In the genomic region with DNA sequence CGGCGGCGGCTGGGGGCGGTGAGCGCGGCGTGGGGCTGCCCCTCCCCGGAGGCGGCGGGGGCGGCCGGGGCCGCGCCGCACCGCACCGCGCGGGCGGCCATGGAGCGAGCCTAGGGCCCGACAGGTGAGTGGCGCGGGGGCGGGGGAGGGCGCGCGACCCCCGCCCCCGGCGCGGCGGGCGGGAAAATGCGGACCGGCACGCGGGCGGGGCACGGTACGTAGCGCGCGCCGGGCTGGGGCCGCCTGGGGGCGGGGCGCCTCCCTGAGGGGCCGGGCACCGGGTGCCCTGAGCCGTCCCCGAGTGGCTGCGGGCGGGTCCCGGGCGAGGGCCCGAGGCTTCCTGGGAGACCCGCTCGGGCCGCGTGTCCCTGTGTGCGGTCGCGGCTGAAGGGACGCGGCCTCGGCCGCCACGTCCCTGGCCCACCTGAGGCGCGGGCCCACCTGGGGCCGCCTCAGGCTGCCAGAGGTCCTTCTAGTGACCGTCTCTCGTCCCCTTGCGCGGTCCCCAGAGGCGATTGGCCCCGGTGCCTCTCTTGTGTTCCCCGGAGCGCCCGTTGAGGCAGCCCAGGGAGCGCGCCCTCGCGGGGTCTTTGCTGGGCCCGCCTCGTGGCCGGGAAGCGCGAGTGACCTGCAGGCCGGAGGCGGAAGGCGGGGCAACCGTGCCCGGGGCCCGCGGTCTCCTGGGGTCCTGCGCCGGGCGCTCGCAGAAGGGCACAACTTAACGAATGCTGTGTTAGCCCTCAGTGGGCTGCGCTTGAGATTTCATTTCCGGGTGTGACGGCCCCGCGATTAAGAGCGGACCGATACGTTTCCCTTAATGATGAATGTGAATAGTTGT, we compare ENCODE assay signal across 1 cellular context.
TF ChIP-seq lines count a peak whose summit lies in the region.

No MANE protein-coding gene starts in this region.

TF ChIP-seq in HepG2, 621 proteins besides CTCF, POLR2A, EP300 and RAD21 (continued from another document and continues in another):
- TF ChIP-seq, protein P1, sequence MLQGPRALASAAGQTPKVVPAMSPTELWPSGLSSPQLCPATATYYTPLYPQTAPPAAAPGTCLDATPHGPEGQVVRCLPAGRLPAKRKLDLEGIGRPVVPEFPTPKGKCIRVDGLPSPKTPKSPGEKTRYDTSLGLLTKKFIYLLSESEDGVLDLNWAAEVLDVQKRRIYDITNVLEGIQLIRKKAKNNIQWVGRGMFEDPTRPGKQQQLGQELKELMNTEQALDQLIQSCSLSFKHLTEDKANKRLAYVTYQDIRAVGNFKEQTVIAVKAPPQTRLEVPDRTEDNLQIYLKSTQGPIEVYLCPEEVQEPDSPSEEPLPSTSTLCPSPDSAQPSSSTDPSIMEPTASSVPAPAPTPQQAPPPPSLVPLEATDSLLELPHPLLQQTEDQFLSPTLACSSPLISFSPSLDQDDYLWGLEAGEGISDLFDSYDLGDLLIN (CRISPR knock-in tag; IDR thresholded peaks at IDR 0.05; ENCODE audit: borderline replicate concordance) = no peak
- TF ChIP-seq, protein P2, sequence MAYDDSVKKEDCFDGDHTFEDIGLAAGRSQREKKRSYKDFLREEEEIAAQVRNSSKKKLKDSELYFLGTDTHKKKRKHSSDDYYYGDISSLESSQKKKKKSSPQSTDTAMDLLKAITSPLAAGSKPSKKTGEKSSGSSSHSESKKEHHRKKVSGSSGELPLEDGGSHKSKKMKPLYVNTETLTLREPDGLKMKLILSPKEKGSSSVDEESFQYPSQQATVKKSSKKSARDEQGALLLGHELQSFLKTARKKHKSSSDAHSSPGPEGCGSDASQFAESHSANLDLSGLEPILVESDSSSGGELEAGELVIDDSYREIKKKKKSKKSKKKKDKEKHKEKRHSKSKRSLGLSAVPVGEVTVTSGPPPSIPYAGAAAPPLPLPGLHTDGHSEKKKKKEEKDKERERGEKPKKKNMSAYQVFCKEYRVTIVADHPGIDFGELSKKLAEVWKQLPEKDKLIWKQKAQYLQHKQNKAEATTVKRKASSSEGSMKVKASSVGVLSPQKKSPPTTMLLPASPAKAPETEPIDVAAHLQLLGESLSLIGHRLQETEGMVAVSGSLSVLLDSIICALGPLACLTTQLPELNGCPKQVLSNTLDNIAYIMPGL (CRISPR knock-in tag; IDR thresholded peaks at IDR 0.05; ENCODE audit: borderline replicate concordance in 1 of 2, low read depth in 1 of 2) = peak; percentile 11 to 78; a peak in 1 of 4 replicates
- TF ChIP-seq ATRX (CRISPR knock-in tag; IDR thresholded peaks at IDR 0.05; ENCODE audit: borderline replicate concordance) (no peak), CHD2 (IDR thresholded peaks at IDR 0.05; ENCODE audit: low read depth, low read length) (no peak), ISL2 (CRISPR knock-in tag; IDR thresholded peaks at IDR 0.05) (peak; percentile 57), CAMTA2 (CRISPR knock-in tag; IDR thresholded peaks at IDR 0.05; ENCODE audit: borderline replicate concordance) (0 out of 2 replicates have a peak, but pooled peaks have one; percentile 34), DNMT1 (CRISPR knock-in tag; IDR thresholded peaks at IDR 0.05) (no peak), YEATS2 (CRISPR knock-in tag; IDR thresholded peaks at IDR 0.05; ENCODE audit: borderline replicate concordance) (no peak), ZNF713 (CRISPR knock-in tag; IDR thresholded peaks at IDR 0.05) (0 out of 2 replicates have a peak, but pooled peaks have one; percentile 70), SALL1 (CRISPR knock-in tag; IDR thresholded peaks at IDR 0.05) (peak; percentile 76), ZNF530 (CRISPR knock-in tag; IDR thresholded peaks at IDR 0.05; ENCODE audit: low read depth) (0 out of 2 replicates have a peak, but pooled peaks have one; percentile 82), GZF1 (CRISPR knock-in tag; IDR thresholded peaks at IDR 0.05) (no peak), ZNF296 (CRISPR knock-in tag; conservative IDR thresholded peaks at IDR 0.05) (peak; percentile 82), CREM (IDR thresholded peaks at IDR 0.05) (no peak), CREM (CRISPR knock-in tag; IDR thresholded peaks at IDR 0.05) (no peak), EZH2 (conservative IDR thresholded peaks at IDR 0.05; ENCODE audit: low read depth, low read length) (no peak), ZNF335 (CRISPR knock-in tag; IDR thresholded peaks at IDR 0.05) (no peak), GTF2F1 (IDR thresholded peaks at IDR 0.05; ENCODE audit: low read length) (no peak), KDM4B (CRISPR knock-in tag; IDR thresholded peaks at IDR 0.05) (no peak), AHR (CRISPR knock-in tag; IDR thresholded peaks at IDR 0.05) (peak; percentile 78; the same call in 1 of the 2 replicates), ZNF343 (CRISPR knock-in tag; IDR thresholded peaks at IDR 0.05) (peak; percentile 33; the same call in 1 of the 2 replicates), CHCHD3 (CRISPR knock-in tag; IDR thresholded peaks at IDR 0.05) (peak; percentile 80; the same call in 1 of the 2 replicates), NR2C2 (CRISPR knock-in tag; IDR thresholded peaks at IDR 0.05; ENCODE audit: borderline replicate concordance) (peak; percentile 47; the same call in 1 of the 2 replicates), ZIK1 (CRISPR knock-in tag; IDR thresholded peaks at IDR 0.05; ENCODE audit: borderline replicate concordance, low read depth) (no peak), TGIF2 (CRISPR knock-in tag; IDR thresholded peaks at IDR 0.05) (no peak), SYNCRIP (IDR thresholded peaks at IDR 0.05; ENCODE audit: insufficient read depth, low read depth, low read length) (no peak), ZNF12 (CRISPR knock-in tag; IDR thresholded peaks at IDR 0.05) (peak; percentile 62; the same call in 1 of the 2 replicates)
- TF ChIP-seq, protein P3, sequence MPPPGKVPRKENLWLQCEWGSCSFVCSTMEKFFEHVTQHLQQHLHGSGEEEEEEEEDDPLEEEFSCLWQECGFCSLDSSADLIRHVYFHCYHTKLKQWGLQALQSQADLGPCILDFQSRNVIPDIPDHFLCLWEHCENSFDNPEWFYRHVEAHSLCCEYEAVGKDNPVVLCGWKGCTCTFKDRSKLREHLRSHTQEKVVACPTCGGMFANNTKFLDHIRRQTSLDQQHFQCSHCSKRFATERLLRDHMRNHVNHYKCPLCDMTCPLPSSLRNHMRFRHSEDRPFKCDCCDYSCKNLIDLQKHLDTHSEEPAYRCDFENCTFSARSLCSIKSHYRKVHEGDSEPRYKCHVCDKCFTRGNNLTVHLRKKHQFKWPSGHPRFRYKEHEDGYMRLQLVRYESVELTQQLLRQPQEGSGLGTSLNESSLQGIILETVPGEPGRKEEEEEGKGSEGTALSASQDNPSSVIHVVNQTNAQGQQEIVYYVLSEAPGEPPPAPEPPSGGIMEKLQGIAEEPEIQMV (CRISPR knock-in tag; IDR thresholded peaks at IDR 0.05; ENCODE audit: low read depth) = no peak
- TF ChIP-seq, protein P4, sequence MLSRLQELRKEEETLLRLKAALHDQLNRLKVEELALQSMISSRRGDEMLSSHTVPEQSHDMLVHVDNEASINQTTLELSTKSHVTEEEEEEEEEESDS (CRISPR knock-in tag; IDR thresholded peaks at IDR 0.05; ENCODE audit: borderline replicate concordance) = no peak
- TF ChIP-seq, protein P5, sequence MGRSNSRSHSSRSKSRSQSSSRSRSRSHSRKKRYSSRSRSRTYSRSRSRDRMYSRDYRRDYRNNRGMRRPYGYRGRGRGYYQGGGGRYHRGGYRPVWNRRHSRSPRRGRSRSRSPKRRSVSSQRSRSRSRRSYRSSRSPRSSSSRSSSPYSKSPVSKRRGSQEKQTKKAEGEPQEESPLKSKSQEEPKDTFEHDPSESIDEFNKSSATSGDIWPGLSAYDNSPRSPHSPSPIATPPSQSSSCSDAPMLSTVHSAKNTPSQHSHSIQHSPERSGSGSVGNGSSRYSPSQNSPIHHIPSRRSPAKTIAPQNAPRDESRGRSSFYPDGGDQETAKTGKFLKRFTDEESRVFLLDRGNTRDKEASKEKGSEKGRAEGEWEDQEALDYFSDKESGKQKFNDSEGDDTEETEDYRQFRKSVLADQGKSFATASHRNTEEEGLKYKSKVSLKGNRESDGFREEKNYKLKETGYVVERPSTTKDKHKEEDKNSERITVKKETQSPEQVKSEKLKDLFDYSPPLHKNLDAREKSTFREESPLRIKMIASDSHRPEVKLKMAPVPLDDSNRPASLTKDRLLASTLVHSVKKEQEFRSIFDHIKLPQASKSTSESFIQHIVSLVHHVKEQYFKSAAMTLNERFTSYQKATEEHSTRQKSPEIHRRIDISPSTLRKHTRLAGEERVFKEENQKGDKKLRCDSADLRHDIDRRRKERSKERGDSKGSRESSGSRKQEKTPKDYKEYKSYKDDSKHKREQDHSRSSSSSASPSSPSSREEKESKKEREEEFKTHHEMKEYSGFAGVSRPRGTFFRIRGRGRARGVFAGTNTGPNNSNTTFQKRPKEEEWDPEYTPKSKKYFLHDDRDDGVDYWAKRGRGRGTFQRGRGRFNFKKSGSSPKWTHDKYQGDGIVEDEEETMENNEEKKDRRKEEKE (IDR thresholded peaks at IDR 0.05) = no peak
- TF ChIP-seq, protein P6, sequence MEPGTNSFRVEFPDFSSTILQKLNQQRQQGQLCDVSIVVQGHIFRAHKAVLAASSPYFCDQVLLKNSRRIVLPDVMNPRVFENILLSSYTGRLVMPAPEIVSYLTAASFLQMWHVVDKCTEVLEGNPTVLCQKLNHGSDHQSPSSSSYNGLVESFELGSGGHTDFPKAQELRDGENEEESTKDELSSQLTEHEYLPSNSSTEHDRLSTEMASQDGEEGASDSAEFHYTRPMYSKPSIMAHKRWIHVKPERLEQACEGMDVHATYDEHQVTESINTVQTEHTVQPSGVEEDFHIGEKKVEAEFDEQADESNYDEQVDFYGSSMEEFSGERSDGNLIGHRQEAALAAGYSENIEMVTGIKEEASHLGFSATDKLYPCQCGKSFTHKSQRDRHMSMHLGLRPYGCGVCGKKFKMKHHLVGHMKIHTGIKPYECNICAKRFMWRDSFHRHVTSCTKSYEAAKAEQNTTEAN (CRISPR knock-in tag; conservative IDR thresholded peaks at IDR 0.05) = peak; percentile 70; the same call in 1 of the 2 replicates
- TF ChIP-seq, protein P7, sequence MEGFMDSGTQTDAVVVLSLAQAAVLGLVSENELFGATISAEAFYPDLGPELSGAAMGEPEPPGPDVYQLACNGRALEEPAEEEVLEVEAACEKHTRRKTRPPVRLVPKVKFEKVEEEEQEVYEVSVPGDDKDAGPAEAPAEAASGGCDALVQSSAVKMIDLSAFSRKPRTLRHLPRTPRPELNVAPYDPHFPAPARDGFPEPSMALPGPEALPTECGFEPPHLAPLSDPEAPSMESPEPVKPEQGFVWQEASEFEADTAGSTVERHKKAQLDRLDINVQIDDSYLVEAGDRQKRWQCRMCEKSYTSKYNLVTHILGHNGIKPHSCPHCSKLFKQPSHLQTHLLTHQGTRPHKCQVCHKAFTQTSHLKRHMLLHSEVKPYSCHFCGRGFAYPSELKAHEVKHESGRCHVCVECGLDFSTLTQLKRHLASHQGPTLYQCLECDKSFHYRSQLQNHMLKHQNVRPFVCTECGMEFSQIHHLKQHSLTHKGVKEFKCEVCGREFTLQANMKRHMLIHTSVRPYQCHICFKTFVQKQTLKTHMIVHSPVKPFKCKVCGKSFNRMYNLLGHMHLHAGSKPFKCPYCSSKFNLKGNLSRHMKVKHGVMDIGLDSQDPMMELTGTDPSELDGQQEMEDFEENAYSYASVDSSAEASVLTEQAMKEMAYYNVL (CRISPR knock-in tag; IDR thresholded peaks at IDR 0.05; ENCODE audit: borderline replicate concordance) = peak; percentile 24; the same call in 1 of the 2 replicates
- TF ChIP-seq, protein P8, sequence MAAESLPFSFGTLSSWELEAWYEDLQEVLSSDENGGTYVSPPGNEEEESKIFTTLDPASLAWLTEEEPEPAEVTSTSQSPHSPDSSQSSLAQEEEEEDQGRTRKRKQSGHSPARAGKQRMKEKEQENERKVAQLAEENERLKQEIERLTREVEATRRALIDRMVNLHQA (CRISPR knock-in tag; IDR thresholded peaks at IDR 0.05) = no peak
- TF ChIP-seq, protein P9, sequence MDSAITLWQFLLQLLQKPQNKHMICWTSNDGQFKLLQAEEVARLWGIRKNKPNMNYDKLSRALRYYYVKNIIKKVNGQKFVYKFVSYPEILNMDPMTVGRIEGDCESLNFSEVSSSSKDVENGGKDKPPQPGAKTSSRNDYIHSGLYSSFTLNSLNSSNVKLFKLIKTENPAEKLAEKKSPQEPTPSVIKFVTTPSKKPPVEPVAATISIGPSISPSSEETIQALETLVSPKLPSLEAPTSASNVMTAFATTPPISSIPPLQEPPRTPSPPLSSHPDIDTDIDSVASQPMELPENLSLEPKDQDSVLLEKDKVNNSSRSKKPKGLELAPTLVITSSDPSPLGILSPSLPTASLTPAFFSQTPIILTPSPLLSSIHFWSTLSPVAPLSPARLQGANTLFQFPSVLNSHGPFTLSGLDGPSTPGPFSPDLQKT (CRISPR knock-in tag; IDR thresholded peaks at IDR 0.05; ENCODE audit: borderline replicate concordance) = no peak
- TF ChIP-seq, protein P10, sequence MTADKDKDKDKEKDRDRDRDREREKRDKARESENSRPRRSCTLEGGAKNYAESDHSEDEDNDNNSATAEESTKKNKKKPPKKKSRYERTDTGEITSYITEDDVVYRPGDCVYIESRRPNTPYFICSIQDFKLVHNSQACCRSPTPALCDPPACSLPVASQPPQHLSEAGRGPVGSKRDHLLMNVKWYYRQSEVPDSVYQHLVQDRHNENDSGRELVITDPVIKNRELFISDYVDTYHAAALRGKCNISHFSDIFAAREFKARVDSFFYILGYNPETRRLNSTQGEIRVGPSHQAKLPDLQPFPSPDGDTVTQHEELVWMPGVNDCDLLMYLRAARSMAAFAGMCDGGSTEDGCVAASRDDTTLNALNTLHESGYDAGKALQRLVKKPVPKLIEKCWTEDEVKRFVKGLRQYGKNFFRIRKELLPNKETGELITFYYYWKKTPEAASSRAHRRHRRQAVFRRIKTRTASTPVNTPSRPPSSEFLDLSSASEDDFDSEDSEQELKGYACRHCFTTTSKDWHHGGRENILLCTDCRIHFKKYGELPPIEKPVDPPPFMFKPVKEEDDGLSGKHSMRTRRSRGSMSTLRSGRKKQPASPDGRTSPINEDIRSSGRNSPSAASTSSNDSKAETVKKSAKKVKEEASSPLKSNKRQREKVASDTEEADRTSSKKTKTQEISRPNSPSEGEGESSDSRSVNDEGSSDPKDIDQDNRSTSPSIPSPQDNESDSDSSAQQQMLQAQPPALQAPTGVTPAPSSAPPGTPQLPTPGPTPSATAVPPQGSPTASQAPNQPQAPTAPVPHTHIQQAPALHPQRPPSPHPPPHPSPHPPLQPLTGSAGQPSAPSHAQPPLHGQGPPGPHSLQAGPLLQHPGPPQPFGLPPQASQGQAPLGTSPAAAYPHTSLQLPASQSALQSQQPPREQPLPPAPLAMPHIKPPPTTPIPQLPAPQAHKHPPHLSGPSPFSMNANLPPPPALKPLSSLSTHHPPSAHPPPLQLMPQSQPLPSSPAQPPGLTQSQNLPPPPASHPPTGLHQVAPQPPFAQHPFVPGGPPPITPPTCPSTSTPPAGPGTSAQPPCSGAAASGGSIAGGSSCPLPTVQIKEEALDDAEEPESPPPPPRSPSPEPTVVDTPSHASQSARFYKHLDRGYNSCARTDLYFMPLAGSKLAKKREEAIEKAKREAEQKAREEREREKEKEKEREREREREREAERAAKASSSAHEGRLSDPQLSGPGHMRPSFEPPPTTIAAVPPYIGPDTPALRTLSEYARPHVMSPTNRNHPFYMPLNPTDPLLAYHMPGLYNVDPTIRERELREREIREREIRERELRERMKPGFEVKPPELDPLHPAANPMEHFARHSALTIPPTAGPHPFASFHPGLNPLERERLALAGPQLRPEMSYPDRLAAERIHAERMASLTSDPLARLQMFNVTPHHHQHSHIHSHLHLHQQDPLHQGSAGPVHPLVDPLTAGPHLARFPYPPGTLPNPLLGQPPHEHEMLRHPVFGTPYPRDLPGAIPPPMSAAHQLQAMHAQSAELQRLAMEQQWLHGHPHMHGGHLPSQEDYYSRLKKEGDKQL (CRISPR knock-in tag; IDR thresholded peaks at IDR 0.05; ENCODE audit: low read depth) = 0 out of 2 replicates have a peak, but pooled peaks have one; percentile 14
